Comparison of ENCODE assay signal across 12 cellular contexts in the genomic region with DNA sequence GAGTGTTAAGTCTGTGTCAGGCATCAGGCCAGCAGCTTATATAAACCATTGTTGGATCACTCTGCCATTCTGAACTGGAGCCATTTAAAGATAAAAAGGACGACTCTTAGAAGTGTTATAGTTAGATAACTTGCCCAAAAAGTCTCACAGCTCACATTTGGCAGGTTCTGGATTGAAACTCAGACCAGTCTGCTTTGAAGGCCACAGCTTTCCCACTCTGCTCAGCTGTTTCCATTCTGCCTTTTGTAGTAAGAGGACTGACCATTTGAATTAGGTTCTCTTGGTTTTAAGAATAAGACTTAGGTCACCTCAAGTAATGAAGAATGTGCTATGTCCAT.
DNase-seq lines count a peak whose midpoint lies in the region; ATAC-seq, FAIRE-seq and TF ChIP-seq lines count a peak whose summit lies in the region.
"Had no signal": no experiment of that assay in that cellular context is flagged by ENCODE, and none has a peak within 500 bp of the region (broad histone marks: within the 10 kb centered on the region; RNA-seq: fewer than 3 reads in every experiment).

No MANE protein-coding gene starts in this region.

- H3K4me1 Mint-ChIP-seq in CD4-positive, CD25-positive, alpha-beta regulatory T cell = peaks cover 25 to 84% (median 57%) of the 10 kb centered on the region in 4 donors
- peaks cover 35 to 37% of the 10 kb centered on the region in 2 donors for H3K4me1 Mint-ChIP-seq in natural killer cell

- H3K79me2 ChIP-seq in GM12878 (ENCODE audit: control insufficient read depth, insufficient read depth, low read length) (no peaks in the 10 kb centered on the region), Karpas-422 (ENCODE audit: low read length) (no peaks in the 10 kb centered on the region)

- no peak for FAIRE-seq in GM12878 (lab: Jason Lieb, UNC)
- FAIRE-seq: G401.6 had no signal

- BruUV-seq in GM12878 (replicated peaks; lab: Mats Ljungman, UMichigan) = no TSS peak

- WGBS in GM12878 (ENCODE audit: insufficient coverage, insufficient replicate concordance, low lambda C conversion rate, missing lambda C conversion rate) = 5% methylated on average over 1 of the region's 1 CpG

- peak overlapping the region; percentile 72 for H3K4me3 ChIP-seq in CD4-positive, CD25-positive, alpha-beta regulatory T cell (ENCODE audit: low read depth, low read length)
- H3K4me3 ChIP-seq in GM12878 = no peak overlapping the region
- no peak overlapping the region for H3K4me3 ChIP-seq in Karpas-422 (ENCODE audit: low read length)
- H3K4me3 ChIP-seq: coronary artery had no signal

- H3K36me3 ChIP-seq in CD4-positive, CD25-positive, alpha-beta regulatory T cell (ENCODE audit: control insufficient read depth, insufficient read depth, low read length) = no peaks in the 10 kb centered on the region
- no peaks in the 10 kb centered on the region for H3K36me3 ChIP-seq in GM12878 (ENCODE audit: control insufficient read depth in 2 of 2, insufficient read depth in 2 of 2, low read length in 1 of 2)
- no peaks in the 10 kb centered on the region for H3K36me3 ChIP-seq in Karpas-422 (ENCODE audit: insufficient read depth, low read length)

- no peak for TF ChIP-seq CTCF in GM12878 (IDR thresholded peaks at IDR 0.05 in 2 of 3, conservative IDR thresholded peaks at IDR 0.05 in 1 of 3; ENCODE audit: control insufficient read depth in 2 of 3, extremely low read depth in 1 of 3, insufficient read depth in 1 of 3, low read depth in 3 of 3, low read length in 3 of 3)
- no peak for TF ChIP-seq CTCF in natural killer cell (IDR thresholded peaks at IDR 0.05)

- no peak for DNase-seq in CD4-positive, CD25-positive, alpha-beta regulatory T cell
- no peak for DNase-seq in GM12878 (ENCODE audit: low read depth, low spot score)
- DNase-seq in natural killer cell = no peak
- no peak for DNase-seq in Karpas-422
- DNase-seq in NCI-H1105 (lab: John Stamatoyannopoulos, UW) = no peak
- no peak for DNase-seq in NCI-H526 treated with DMSO at 0.1 percent for 48 hours (lab: John Stamatoyannopoulos, UW)
- DNase-seq in SKM-1 treated with dmso at 0.1 percent for 144 hours (lab: John Stamatoyannopoulos, UW; ENCODE audit: unreplicated experiment) = no peak
- DNase-seq: NCI-H526; stimulated activated CD4-positive, alpha-beta T cell treated with anti-CD3 and anti-CD28 coated beads, Interleukin-12 subunit alpha, Interleukin-12 subunit beta, amount 100 ng/mL, for 4 hours had no signal

- POLR2A ChIA-PET in GM12878 (lab: Charles Lee) = no interaction called here

- no peaks in the 10 kb centered on the region for H3K27me3 ChIP-seq in CD4-positive, CD25-positive, alpha-beta regulatory T cell (ENCODE audit: control insufficient read depth, insufficient read depth, low read length)
- H3K27me3 ChIP-seq in GM12878 (replicated peaks in 1 of 2; ENCODE audit: control insufficient read depth in 2 of 2, insufficient read depth in 2 of 2, low read length in 1 of 2) (peaks cover 0 to 5% of the 10 kb centered on the region in 2 experiments; a peak in 2 of 4 replicates), Karpas-422 (ENCODE audit: low read length) (no peaks in the 10 kb centered on the region)

- peak overlapping the region; percentile 90 to 99 (median 91) for H3K27ac Mint-ChIP-seq in CD4-positive, CD25-positive, alpha-beta regulatory T cell
- peak overlapping the region; percentile 86 to 94 for H3K27ac Mint-ChIP-seq in natural killer cell

- TF ChIP-seq POLR2A in GM12878 (IDR thresholded peaks at IDR 0.05; ENCODE audit: low read depth, low read length) = no peak

- SMC1A ChIA-PET in GM12878 (lab: Charles Lee; ENCODE audit: uncharacterized antibody, unreplicated experiment) = interaction anchor here (0.7 to 0.9 kb wide), 2 partner anchors 65 to 245 kb away, joined by 3 read pairs; no protein-coding TSS in a partner anchor

- H3K4me2 ChIP-seq in GM12878 (ENCODE audit: control insufficient read depth, insufficient read depth) (peak overlapping the region; percentile 5), Karpas-422 (ENCODE audit: low read depth, low read length, poor library complexity, severe bottlenecking) (no peak overlapping the region)

- TF ChIP-seq EP300 in GM12878 (IDR thresholded peaks at IDR 0.05; ENCODE audit: borderline replicate concordance in 1 of 2, control insufficient read depth in 1 of 2, low read depth in 2 of 2, low read length in 2 of 2) = no peak

- peaks cover 0 to 2% (median 0%) of the 10 kb centered on the region in 7 donors for H3K9me3 Mint-ChIP-seq in CD4-positive, CD25-positive, alpha-beta regulatory T cell
- H3K9me3 Mint-ChIP-seq in natural killer cell = no peaks in the 10 kb centered on the region

- CTCF ChIA-PET in GM12878 (lab: Yijun Ruan, JAX) = interaction anchor here (1.0 kb wide), 1 partner anchor 10 kb away, joined by 3 read pairs; no protein-coding TSS in a partner anchor

- in situ Hi-C loops in GM12878 (cut with MboI) = no loop called here

- peaks cover 45% of the 10 kb centered on the region for H3K4me1 ChIP-seq in CD4-positive, CD25-positive, alpha-beta regulatory T cell (ENCODE audit: control insufficient read depth, insufficient read depth, low read length, poor library complexity, severe bottlenecking)
- H3K4me1 ChIP-seq in GM12878 (ENCODE audit: control insufficient read depth, insufficient read depth, low read length) (peaks cover 5% of the 10 kb centered on the region), Karpas-422 (ENCODE audit: low read length) (peaks cover 9% of the 10 kb centered on the region)

- H3K9me2 ChIP-seq in Karpas-422 (replicated peaks; ENCODE audit: insufficient read depth, low read length) = no peaks in the 10 kb centered on the region

- H3K9ac ChIP-seq in GM12878 (ENCODE audit: control insufficient read depth, insufficient read depth, low read length) = no peak overlapping the region
- no peak overlapping the region for H3K9ac ChIP-seq in Karpas-422 (ENCODE audit: low read length)

- ATAC-seq in CD4-positive, CD25-positive, alpha-beta regulatory T cell (ENCODE audit: low read depth in 2 of 2) = no peak
- ATAC-seq in HG02870 (IDR thresholded peaks at IDR 0.05; ENCODE audit: unreplicated experiment) (peak; percentile 18), GM12878 (no peak), natural killer cell (no peak)

- TF ChIP-seq RAD21 in GM12878 (IDR thresholded peaks at IDR 0.05; ENCODE audit: insufficient read depth, low read depth, low read length) = no peak

- peak overlapping the region; percentile 79 for H3K27ac ChIP-seq in CD4-positive, CD25-positive, alpha-beta regulatory T cell (ENCODE audit: insufficient read depth, low read length, poor library complexity, severe bottlenecking)
- no peak overlapping the region for H3K27ac ChIP-seq in GM12878 (ENCODE audit: control insufficient read depth, insufficient read depth)
- no peak overlapping the region for H3K27ac ChIP-seq in Karpas-422 (ENCODE audit: low read length)

- intact Hi-C loops in GM12878 (cut with micrococcal nuclease; ENCODE audit: unreplicated experiment) (no loop called here), natural killer cell (cut with micrococcal nuclease) (loop anchor here (2.0 to 5.0 kb wide), 5 partner anchors 40 to 192 kb away; no protein-coding TSS in a partner anchor)

- no peak overlapping the region; the same call in 1 of the 2 replicates for H2AFZ ChIP-seq in GM12878 (ENCODE audit: control insufficient read depth, low read depth, low read length)
- H2AFZ ChIP-seq in Karpas-422 (ENCODE audit: low read length) = no peak overlapping the region; the same call in 1 of the 2 replicates

- RAD21 ChIA-PET in GM12878 (lab: Charles Lee; ENCODE audit: unreplicated experiment) = no interaction called here

- H4K20me1 ChIP-seq in GM12878 (ENCODE audit: control insufficient read depth, insufficient read depth) (no peaks in the 10 kb centered on the region), Karpas-422 (ENCODE audit: insufficient read depth, low read depth, low read length) (no peaks in the 10 kb centered on the region)

- H3K4me3 Mint-ChIP-seq in CD4-positive, CD25-positive, alpha-beta regulatory T cell = peak overlapping the region; percentile 72 to 76 (median 74)
- peak overlapping the region; percentile 60 for H3K4me3 Mint-ChIP-seq in natural killer cell

- no peaks in the 10 kb centered on the region for H3K36me3 Mint-ChIP-seq in CD4-positive, CD25-positive, alpha-beta regulatory T cell
- H3K36me3 Mint-ChIP-seq in natural killer cell = no peaks in the 10 kb centered on the region

- no peaks in the 10 kb centered on the region for H3K9me3 ChIP-seq in CD4-positive, CD25-positive, alpha-beta regulatory T cell (ENCODE audit: control insufficient read depth in 2 of 2, low read length in 2 of 2)
- H3K9me3 ChIP-seq in GM12878 (replicated peaks; ENCODE audit: control insufficient read depth, insufficient read depth, low read length) (no peaks in the 10 kb centered on the region), Karpas-422 (ENCODE audit: low read length) (no peaks in the 10 kb centered on the region)

- no peaks in the 10 kb centered on the region for H3K27me3 Mint-ChIP-seq in CD4-positive, CD25-positive, alpha-beta regulatory T cell
- peaks cover 0 to 4% of the 10 kb centered on the region in 2 donors for H3K27me3 Mint-ChIP-seq in natural killer cell (ENCODE audit: low read depth in 2 of 2)

TF ChIP-seq in GM12878, 131 proteins besides CTCF, POLR2A, EP300 and RAD21 (continues in another document):
- TF ChIP-seq E2F8 (IDR thresholded peaks at IDR 0.05; ENCODE audit: low read depth, partially characterized antibody) (no peak), JUND (IDR thresholded peaks at IDR 0.05; ENCODE audit: low read depth, low read length) (no peak), TBL1XR1 (IDR thresholded peaks at IDR 0.05; ENCODE audit: low read depth, low read length) (no peak), SRF (IDR thresholded peaks at IDR 0.05; ENCODE audit: low read depth in 2 of 2, low read length in 2 of 2) (no peak)
